Comparison of ENCODE assay signal across 11 cellular contexts in genomic region chr10:33263453-33263852, GRCh38.
DNase-seq lines count a peak whose midpoint lies in the region; ATAC-seq, FAIRE-seq and TF ChIP-seq lines count a peak whose summit lies in the region.
"Had no signal": no experiment of that assay in that cellular context is flagged by ENCODE, and none has a peak within 500 bp of the region (broad histone marks: within the 10 kb centered on the region; RNA-seq: fewer than 3 reads in every experiment).

No MANE protein-coding gene starts in this region.

- intact Hi-C loops in psoas muscle (cut with DNase I): no loop called here
- intact Hi-C loops in posterior cingulate gyrus (cut with DNase I): no loop called here

- no peak overlapping the region for H3K4me3 ChIP-seq in psoas muscle

- peak overlapping the region; percentile 96 for H3K27ac ChIP-seq in RWPE1
- peak overlapping the region; percentile 51 for H3K27ac ChIP-seq in psoas muscle

- no peaks in the 10 kb centered on the region for H3K4me1 ChIP-seq in psoas muscle

- H3K36me3 ChIP-seq in psoas muscle (ENCODE audit: insufficient read depth in 1 of 2, low read depth in 1 of 2): peaks cover 0 to 45% of the 10 kb centered on the region in 2 donors

- CTCF ChIA-PET in RWPE1 (lab: Yijun Ruan, JAX): interaction anchor here (0.5 to 0.9 kb wide), 2 partner anchors 255 to 843 kb away, joined by 3 to 4 read pairs; no protein-coding TSS in a partner anchor

- H3K27me3 ChIP-seq in psoas muscle (ENCODE audit: insufficient read depth in 3 of 3, low read length in 2 of 3): no peaks in the 10 kb centered on the region

- no peak for ATAC-seq in psoas muscle
- no peak for ATAC-seq in HG03469 (IDR thresholded peaks at IDR 0.05; ENCODE audit: unreplicated experiment)

- H3K9me3 ChIP-seq in psoas muscle: no peaks in the 10 kb centered on the region

- no peak for FAIRE-seq in frontal cortex (lab: Jason Lieb, UNC)
- FAIRE-seq: GM12891 had no signal

- 60 to 75% (median 62%) methylated on average over 4 of the region's 4 CpGs for WGBS in psoas muscle, 3 donors

- no peak for TF ChIP-seq CTCF in RWPE1 (conservative IDR thresholded peaks at IDR 0.05; ENCODE audit: low read depth)
- TF ChIP-seq CTCF in psoas muscle (IDR thresholded peaks at IDR 0.05): no peak

- DNase-seq in HCEC 1CT (peak; percentile 93), RWPE1 (ENCODE audit: low spot score) (no peak), fibroblast of peridontal ligament (ENCODE audit: extremely low read depth) (peak; percentile 62), psoas muscle (no peak), posterior cingulate gyrus (no peak), frontal cortex (ENCODE audit: low spot score in 2 of 2) (no peak)
- DNase-seq in stimulated activated CD4-positive, alpha-beta T cell treated with anti-CD3 and anti-CD28 coated beads, Interleukin-1b, Interleukin-23, amount 100 ng/mL, for 48 hours: no peak
- DNase-seq: KBM-7, mesendoderm had no signal

- POLR2A ChIA-PET in RWPE1 (lab: Yijun Ruan, JAX; ENCODE audit: low non-redundant PET): interaction anchor here (0.8 kb wide), 1 partner anchor 8 kb away, joined by 3 read pairs; no protein-coding TSS in a partner anchor

Comparison
In these comparisons a context has a peak if more than half of its experiments do, and no peak if none do; other contexts are left out.
1. DNase-seq: peak in HCEC 1CT (single experiment) and fibroblast of peridontal ligament (single experiment); none in RWPE1 (single experiment), psoas muscle (0 of 2), stimulated activated CD4-positive, alpha-beta T cell treated with anti-CD3 and anti-CD28 coated beads, Interleukin-1b, Interleukin-23, amount 100 ng/mL, for 48 hours (single experiment), posterior cingulate gyrus (0 of 10) and frontal cortex (0 of 2).